In genomic region chr5:23820764-23821471, GRCh38 we compare ENCODE assay signal across 9 cellular contexts.
DNase-seq lines count a peak whose midpoint lies in the region; ATAC-seq, FAIRE-seq and TF ChIP-seq lines count a peak whose summit lies in the region.
"Had no signal": no experiment of that assay in that cellular context is flagged by ENCODE, and none has a peak within 500 bp of the region (broad histone marks: within the 10 kb centered on the region; RNA-seq: fewer than 3 reads in every experiment).

No MANE protein-coding gene starts in this region.

- FAIRE-seq in kidney (lab: Jason Lieb, UNC): no peak
- FAIRE-seq: colon had no signal

- H3K27ac ChIP-seq in kidney (ENCODE audit: low read depth in 2 of 2, low read length in 2 of 2): no peak overlapping the region
- no peak overlapping the region for H3K27ac ChIP-seq in tibial nerve

- H3K36me3 ChIP-seq in kidney (ENCODE audit: control insufficient read depth in 1 of 2, insufficient read depth in 2 of 2, low read length in 2 of 2): no peaks in the 10 kb centered on the region
- H3K36me3 ChIP-seq in tibial nerve: no peaks in the 10 kb centered on the region

- H3K4me3 ChIP-seq in LNCaP clone FGC (ENCODE audit: low read depth, low read length) (no peak overlapping the region), kidney (ENCODE audit: low read length in 2 of 2) (no peak overlapping the region), tibial nerve (no peak overlapping the region)

- H3K9me3 ChIP-seq in kidney (ENCODE audit: control insufficient read depth in 1 of 2, low read length in 2 of 2) (no peaks in the 10 kb centered on the region), tibial nerve (no peaks in the 10 kb centered on the region)

- H3K4me1 ChIP-seq in kidney (ENCODE audit: control insufficient read depth in 1 of 2, insufficient read depth in 1 of 2, low read depth in 1 of 2, low read length in 2 of 2) (no peaks in the 10 kb centered on the region), tibial nerve (no peaks in the 10 kb centered on the region)

- no peaks in the 10 kb centered on the region for H3K27me3 ChIP-seq in tibial nerve

- DNase-seq in Caki2 (ENCODE audit: low read depth): peak; percentile 46
- peak; percentile 63 for DNase-seq in LNCaP clone FGC (ENCODE audit: low read depth)
- peak; percentile 25 for DNase-seq in SKM-1 (lab: John Stamatoyannopoulos, UW; ENCODE audit: unreplicated experiment)
- no peak for DNase-seq in kidney
- no peak for DNase-seq in stimulated activated CD8-positive, alpha-beta memory T cell treated with anti-CD3 and anti-CD28 coated beads, Interleukin-4, amount 100 ng/mL, for 48 hours
- DNase-seq in tibial nerve (ENCODE audit: low spot score in 2 of 2): no peak
- DNase-seq in GM13976 (ENCODE audit: low spot score): no peak

- peak; percentile 68 for TF ChIP-seq CTCF in LNCaP clone FGC (IDR thresholded peaks at IDR 0.05; ENCODE audit: control insufficient read depth, extremely low read depth, insufficient read depth)
- TF ChIP-seq CTCF in kidney (IDR thresholded peaks at IDR 0.05; ENCODE audit: borderline replicate concordance, extremely low read depth, insufficient read depth): peak; percentile 29
- peak in 2 of 5 experiments; percentile 14 to 33 for TF ChIP-seq CTCF in tibial nerve (IDR thresholded peaks at IDR 0.05)
- no peak for TF ChIP-seq CTCF in GM13976 (IDR thresholded peaks at IDR 0.05; ENCODE audit: borderline replicate concordance, control extremely low read depth, extremely low read depth, insufficient read depth, missing control alignments)

- intact Hi-C loops in kidney (cut with DNase I): no loop called here

- in situ Hi-C loops in Caki2 (cut with HindIII; ENCODE audit: low pct_unique_long_range_greater_than_20kb, low sequenced_read_pairs) (no loop called here), GM13976 (cut with MboI; ENCODE audit: low sequenced_read_pairs, unreplicated experiment) (no loop called here)

- H3K9ac ChIP-seq in kidney (ENCODE audit: low read length in 2 of 2): no peak overlapping the region

- no peak for TF ChIP-seq POLR2A in tibial nerve (IDR thresholded peaks at IDR 0.05)

- no peak for ATAC-seq in GM21737 (IDR thresholded peaks at IDR 0.05; ENCODE audit: unreplicated experiment)

- WGBS in tibial nerve, 2 donors: 42 to 49% methylated on average over 5 of the region's 5 CpGs

- TF ChIP-seq EP300 in tibial nerve (IDR thresholded peaks at IDR 0.05): no peak

Comparison
In these comparisons a context has a peak if more than half of its experiments do, and no peak if none do; other contexts are left out.
1. DNase-seq: peak in Caki2 (single experiment), LNCaP clone FGC (single experiment) and SKM-1 (single experiment); none in kidney (single experiment), stimulated activated CD8-positive, alpha-beta memory T cell treated with anti-CD3 and anti-CD28 coated beads, Interleukin-4, amount 100 ng/mL, for 48 hours (single experiment), tibial nerve (0 of 2) and GM13976 (single experiment).